In genomic region chr4:147831452-147832192, GRCh38 we compare ENCODE assay signal across 9 cellular contexts.
DNase-seq lines count a peak whose midpoint lies in the region; ATAC-seq and TF ChIP-seq lines count a peak whose summit lies in the region.
"Had no signal": no experiment of that assay in that cellular context is flagged by ENCODE, and none has a peak within 500 bp of the region (broad histone marks: within the 10 kb centered on the region; RNA-seq: fewer than 3 reads in every experiment).

No MANE protein-coding gene starts in this region.

- 47 to 51% methylated on average over 6 of the region's 6 CpGs for WGBS in lung, 2 donors

- TF ChIP-seq CTCF in MCF 10A (IDR thresholded peaks at IDR 0.05; ENCODE audit: unreplicated experiment) (no peak), lung (IDR thresholded peaks at IDR 0.05; ENCODE audit: control extremely low read depth, extremely low read depth) (no peak), upper lobe of right lung (IDR thresholded peaks at IDR 0.05) (no peak)

- intact Hi-C loops in MCF 10A (cut with micrococcal nuclease) = loop anchor here (2.0 kb wide), 1 partner anchor 99 kb away; the partner anchor contains the start of gene ARHGAP10
- intact Hi-C loops in upper lobe of right lung (cut with DNase I) = no loop called here

- BruUV-seq in MCF 10A (replicated peaks; lab: Mats Ljungman, UMichigan) = TSS peak; percentile 63

- peaks cover 30% of the 10 kb centered on the region for H3K36me3 Mint-ChIP-seq in MCF 10A (ENCODE audit: insufficient read depth, unreplicated experiment)

- peak overlapping the region; percentile 36 for H3K4me3 Mint-ChIP-seq in MCF 10A (ENCODE audit: unreplicated experiment)

- H3K9me3 ChIP-seq in lung (ENCODE audit: control insufficient read depth in 2 of 2, insufficient read depth in 1 of 2, low read length in 1 of 2) (no peaks in the 10 kb centered on the region), upper lobe of right lung (no peaks in the 10 kb centered on the region)

- H3K36me3 ChIP-seq in lung (ENCODE audit: control insufficient read depth in 2 of 2, insufficient read depth in 2 of 2, low read length in 2 of 2) (no peaks in the 10 kb centered on the region), upper lobe of right lung (no peaks in the 10 kb centered on the region)

- peaks cover 14 to 17% of the 10 kb centered on the region in 2 donors for H3K4me1 ChIP-seq in lung (ENCODE audit: control insufficient read depth in 2 of 2, insufficient read depth in 2 of 2, low read length in 2 of 2)
- peaks cover 44% of the 10 kb centered on the region for H3K4me1 ChIP-seq in upper lobe of right lung

- H3K27me3 Mint-ChIP-seq in MCF 10A (ENCODE audit: insufficient read depth, unreplicated experiment) = no peaks in the 10 kb centered on the region

- peaks cover 38% of the 10 kb centered on the region for H3K4me1 Mint-ChIP-seq in MCF 10A (ENCODE audit: insufficient read depth, unreplicated experiment)

- peak; percentile 51 to 57 for DNase-seq in Kasumi-1 (lab: John Stamatoyannopoulos, UW)
- peak; percentile 91 for DNase-seq in MCF 10A (ENCODE audit: unreplicated experiment)
- peak; percentile 40 for DNase-seq in lung (ENCODE audit: low spot score)
- no peak for DNase-seq in upper lobe of right lung
- DNase-seq in NCI-H1694 treated with DMSO at 0.1 percent for 48 hours (lab: John Stamatoyannopoulos, UW) = no peak
- DNase-seq in effector CD4-positive, alpha-beta T cell = no peak
- DNase-seq: activated T-cell treated with anti-CD3 and anti-CD28 coated beads, Interleukin-2, amount 50 U/mL, for 48 hours had no signal

- H3K27ac Mint-ChIP-seq in MCF 10A (ENCODE audit: low read depth, unreplicated experiment) = peak overlapping the region; percentile 92

- H3K27me3 ChIP-seq in lung (ENCODE audit: control insufficient read depth, insufficient read depth) (no peaks in the 10 kb centered on the region), upper lobe of right lung (no peaks in the 10 kb centered on the region)

- POLR2A ChIA-PET in MCF 10A (lab: Yijun Ruan, JAX) = interaction anchor here (0.6 to 6.3 kb wide), 10 partner anchors 10 to 148 kb away, joined by 3 to 71 read pairs (median 6); partner anchors contain the start of genes ARHGAP10 and PRMT9

- no peaks in the 10 kb centered on the region for H3K9me3 Mint-ChIP-seq in MCF 10A (ENCODE audit: unreplicated experiment)

- CTCF ChIA-PET in MCF 10A (lab: Yijun Ruan, JAX) = interaction anchor here (0.6 to 2.6 kb wide), 9 partner anchors 9 to 123 kb away, joined by 3 to 20 read pairs (median 6); no protein-coding TSS in a partner anchor

- no peak overlapping the region for H3K4me3 ChIP-seq in lung
- no peak overlapping the region for H3K4me3 ChIP-seq in upper lobe of right lung

- H3K27ac ChIP-seq in lung (ENCODE audit: low read depth in 1 of 2, low read length in 1 of 2) = peak overlapping the region; percentile 22 to 92
- H3K27ac ChIP-seq in upper lobe of right lung = peak overlapping the region; percentile 69

- ATAC-seq in lung (ENCODE audit: insufficient read depth, low FRiP score) (peak; percentile 68), upper lobe of right lung (peak; percentile 90), GM21786 (IDR thresholded peaks at IDR 0.05; ENCODE audit: unreplicated experiment) (no peak), HG03039 (IDR thresholded peaks at IDR 0.05; ENCODE audit: unreplicated experiment) (no peak)

Comparison
In these comparisons a context has a peak if more than half of its experiments do, and no peak if none do; other contexts are left out.
1. DNase-seq: peak in Kasumi-1 (2 of 2), MCF 10A (single experiment) and lung (single experiment); none in upper lobe of right lung (single experiment), NCI-H1694 treated with DMSO at 0.1 percent for 48 hours (single experiment) and effector CD4-positive, alpha-beta T cell (single experiment).
2. ATAC-seq: peak in lung (single experiment) and upper lobe of right lung (single experiment); none in GM21786 (single experiment) and HG03039 (single experiment).